ENCODE assay signal across 8 cellular contexts in genomic region chr7:120988591-120989299, GRCh38. TPM values are rescaled to one million over a fixed set of nuclear protein-coding genes. Genes with fewer than 3 reads are reported as not detected.
DNase-seq lines count a peak whose midpoint lies in the region; ATAC-seq, FAIRE-seq and TF ChIP-seq lines count a peak whose summit lies in the region.

TSS of gene CPED1 (plus strand) at chr7:120988711. CDS start at chr7:120989622, 911 bp downstream.

- H3K36me3 ChIP-seq in ACC112 (ENCODE audit: insufficient read depth, low read length) (no peaks in the 10 kb centered on the region), neutrophil (no peaks in the 10 kb centered on the region)

- H3K36me3 Mint-ChIP-seq in activated naive CD8-positive, alpha-beta T cell treated with anti-CD3 and anti-CD28 coated beads, Interleukin-2, amount 10 ng/mL, durations not matched to agents 7 days and 5 days, result no peaks in the 10 kb centered on the region

- peak within 1 kb of the TSS; percentile 89 for H3K4me3 ChIP-seq in ACC112 (ENCODE audit: low read depth, low read length)
- H3K4me3 ChIP-seq in neutrophil (ENCODE audit: low read depth in 1 of 2, low read length in 1 of 2), result peak within 1 kb of the TSS; percentile 34 to 53

- no peaks in the 10 kb centered on the region for H3K9me3 Mint-ChIP-seq in activated naive CD8-positive, alpha-beta T cell treated with anti-CD3 and anti-CD28 coated beads, Interleukin-2, amount 10 ng/mL, durations not matched to agents 7 days and 5 days

- no peaks in the 10 kb centered on the region for H3K9me3 ChIP-seq in neutrophil

- H3K4me1 ChIP-seq in ACC112 (ENCODE audit: control insufficient read depth, insufficient read depth, low read length, unreplicated experiment) (peaks cover 18% of the 10 kb centered on the region), neutrophil (ENCODE audit: control insufficient read depth in 1 of 2, insufficient read depth in 1 of 2, low read depth in 1 of 2, low read length in 1 of 2) (peaks cover 15 to 20% of the 10 kb centered on the region in 2 experiments)

- peaks cover 40% of the 10 kb centered on the region for H3K27me3 Mint-ChIP-seq in activated naive CD8-positive, alpha-beta T cell treated with anti-CD3 and anti-CD28 coated beads, Interleukin-2, amount 10 ng/mL, durations not matched to agents 7 days and 5 days

- peaks cover 13% of the 10 kb centered on the region for H3K4me1 Mint-ChIP-seq in activated naive CD8-positive, alpha-beta T cell treated with anti-CD3 and anti-CD28 coated beads, Interleukin-2, amount 10 ng/mL, durations not matched to agents 7 days and 5 days

- POLR2A ChIA-PET in activated naive CD8-positive, alpha-beta T cell treated with anti-CD3 and anti-CD28 coated beads, Interleukin-2, amount 10 ng/mL, durations not matched to agents 7 days and 5 days (lab: Charles Lee), result no interaction called here

- H3K4me3 Mint-ChIP-seq in activated naive CD8-positive, alpha-beta T cell treated with anti-CD3 and anti-CD28 coated beads, Interleukin-2, amount 10 ng/mL, durations not matched to agents 7 days and 5 days, result peak within 1 kb of the TSS; percentile 81

- H3K27me3 ChIP-seq in ACC112 (ENCODE audit: insufficient read depth, low read length) (no peaks in the 10 kb centered on the region), neutrophil (peaks cover 66% of the 10 kb centered on the region)

- no peak for FAIRE-seq in urothelium cell line (lab: Jason Lieb, UNC)

- intact Hi-C loops in head of caudate nucleus (cut with DNase I), result loop anchor here (5.0 kb wide), 1 partner anchor 94 kb away; no protein-coding TSS in a partner anchor

- H2AFZ ChIP-seq in ACC112 (ENCODE audit: low read length, unreplicated experiment), result peak within 1 kb of the TSS; percentile 96

- ATAC-seq in GM18511 (IDR thresholded peaks at IDR 0.05; ENCODE audit: unreplicated experiment) (peak; percentile 64), HG03066 (IDR thresholded peaks at IDR 0.05; ENCODE audit: low read depth, unreplicated experiment) (peak; percentile 49)
- ATAC-seq in activated naive CD8-positive, alpha-beta T cell treated with anti-CD3 and anti-CD28 coated beads, Interleukin-2, amount 10 ng/mL, durations not matched to agents 7 days and 5 days (ENCODE audit: low read depth), result peak; percentile 70

- H3K27ac ChIP-seq in ACC112 (ENCODE audit: low read depth, low read length), result peak within 1 kb of the TSS; percentile 79
- no peak within 1 kb of the TSS for H3K27ac ChIP-seq in neutrophil

- H3K79me2 ChIP-seq in ACC112 (ENCODE audit: control insufficient read depth, insufficient read depth, low read length, unreplicated experiment), result peaks cover 47% of the 10 kb centered on the region

- DNase-seq in OCI-M2 (lab: John Stamatoyannopoulos, UW; ENCODE audit: unreplicated experiment), result peak; percentile 56
- DNase-seq in activated naive CD8-positive, alpha-beta T cell treated with anti-CD3 and anti-CD28 coated beads, Interleukin-2, amount 10 ng/mL, durations not matched to agents 7 days and 5 days, result peak; percentile 61
- peak in 41 of 42 donors; percentile 25 to 82 (median 62) for DNase-seq in head of caudate nucleus
- peak; percentile 27 for DNase-seq in urothelium cell line (ENCODE audit: low spot score)

- TF ChIP-seq CTCF in neutrophil (IDR thresholded peaks at IDR 0.05), result no peak

- H3K27ac Mint-ChIP-seq in activated naive CD8-positive, alpha-beta T cell treated with anti-CD3 and anti-CD28 coated beads, Interleukin-2, amount 10 ng/mL, durations not matched to agents 7 days and 5 days, result no peak within 1 kb of the TSS

RNA-seq across cellular contexts. Expression of gene CPED1, which starts in this region (rescaled TPM):
- not detected for total RNA-seq in activated naive CD8-positive, alpha-beta T cell treated with anti-CD3 and anti-CD28 coated beads, Interleukin-2, amount 10 ng/mL, durations not matched to agents 7 days and 5 days

Comparison
In these comparisons a context has a peak if more than half of its experiments do, and no peak if none do; other contexts are left out.
1. Peak in DNase-seq and ATAC-seq in activated naive CD8-positive, alpha-beta T cell treated with anti-CD3 and anti-CD28 coated beads, Interleukin-2, amount 10 ng/mL, durations not matched to agents 7 days and 5 days; RNA of the gene not detected or under 1 TPM.